ENCODE assay signal across 1 cellular context in genomic region chr3:78476076-78476475, GRCh38.
TF ChIP-seq lines count a peak whose summit lies in the region.

No MANE protein-coding gene starts in this region.

TF ChIP-seq in WTC11, 78 proteins besides CTCF, POLR2A, EP300 and RAD21 (continued from another document):
- no peak for TF ChIP-seq ZNF532 (CRISPR knock-in tag; IDR thresholded peaks at IDR 0.05; ENCODE audit: borderline replicate concordance)
- no peak for TF ChIP-seq ZNF121 (CRISPR knock-in tag; IDR thresholded peaks at IDR 0.05)
- TF ChIP-seq EMX1 (CRISPR knock-in tag; IDR thresholded peaks at IDR 0.05), result no peak
